In the genomic region with DNA sequence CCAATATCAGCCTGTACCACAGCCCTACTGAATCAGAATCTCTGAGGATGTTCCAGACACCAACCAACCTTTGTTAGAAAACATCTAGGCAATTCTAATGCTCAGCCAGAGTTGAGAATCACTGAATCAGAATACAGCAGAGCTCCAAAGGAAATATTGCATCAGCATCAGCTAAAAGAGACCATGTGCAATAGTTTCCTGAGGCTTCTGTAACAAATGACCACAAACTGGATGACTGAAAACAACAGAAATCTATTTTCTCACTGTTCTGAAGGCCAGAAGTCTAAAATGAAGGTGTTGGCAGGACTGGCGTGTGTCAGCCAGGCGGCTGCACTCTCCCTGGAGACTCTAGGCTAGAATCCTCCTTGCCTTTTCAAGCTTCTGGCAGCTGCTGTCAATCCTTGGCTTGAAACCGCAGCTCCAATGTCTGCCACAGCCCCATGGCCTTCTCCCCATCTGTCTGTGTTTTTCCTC, we compare ENCODE assay signal across 12 cellular contexts. TPM values are rescaled to one million over a fixed set of nuclear protein-coding genes. Genes with fewer than 3 reads are reported as not detected.
A peak's percentile ranks its signal among the peaks of the same experiment; 100 is the strongest.
DNase-seq lines count a peak whose midpoint lies in the region; ATAC-seq and TF ChIP-seq lines count a peak whose summit lies in the region.
"Had no signal": no experiment of that assay in that cellular context is flagged by ENCODE, and none has a peak within 500 bp of the region (broad histone marks: within the 10 kb centered on the region; RNA-seq: fewer than 3 reads in every experiment).

No MANE protein-coding gene starts in this region.

- H4K20me1 ChIP-seq in DND-41 (ENCODE audit: insufficient read depth, low read length) = no peaks in the 10 kb centered on the region

- H3K4me1 Mint-ChIP-seq in CD8-positive, alpha-beta T cell (ENCODE audit: low read depth) = no peaks in the 10 kb centered on the region
- H3K4me1 Mint-ChIP-seq: activated CD4-positive, alpha-beta T cell treated with anti-CD3 and anti-CD28 coated beads, Interleukin-2, amount 10 ng/mL, durations not matched to agents 24 days and 14 days had no signal

- H2BK5ac ChIP-seq in mesenchymal stem cell (ENCODE audit: low read depth, low read length, poor library complexity, severe bottlenecking) = no peak overlapping the region

- no peaks in the 10 kb centered on the region for H3K79me1 ChIP-seq in mesenchymal stem cell (replicated peaks; ENCODE audit: low read length, poor library complexity, severe bottlenecking)

- no peak overlapping the region for H2AK5ac ChIP-seq in mesenchymal stem cell (ENCODE audit: low read length, severe bottlenecking)

- no peak for TF ChIP-seq POLR2A in body of pancreas (IDR thresholded peaks at IDR 0.05)

- H3K4me2 ChIP-seq in DND-41 (ENCODE audit: insufficient read depth, low read length) (no peak overlapping the region), mesenchymal stem cell (ENCODE audit: low read length, poor library complexity, severe bottlenecking) (no peak overlapping the region)

- intact Hi-C loops in CD8-positive, alpha-beta T cell (cut with DNase I, micrococcal nuclease) = no loop called here
- intact Hi-C loops in body of pancreas (cut with DNase I) = no loop called here

- no peak overlapping the region for H4K91ac ChIP-seq in mesenchymal stem cell (ENCODE audit: low read length)

- H3K36me3 ChIP-seq in DND-41 (ENCODE audit: insufficient read depth, low read length) (no peaks in the 10 kb centered on the region), mesenchymal stem cell (ENCODE audit: control insufficient read depth in 1 of 2, insufficient read depth in 2 of 2, low read depth in 1 of 2, low read length in 2 of 2) (no peaks in the 10 kb centered on the region), body of pancreas (replicated peaks in 1 of 2; ENCODE audit: insufficient read depth in 1 of 2, low read depth in 2 of 2) (no peaks in the 10 kb centered on the region)
- no peaks in the 10 kb centered on the region for H3K36me3 ChIP-seq in CD8-positive, alpha-beta T cell (ENCODE audit: insufficient read depth, low read length)
- H3K36me3 ChIP-seq: cardiac muscle cell had no signal

- H3K4me3 Mint-ChIP-seq in CD8-positive, alpha-beta T cell = no peak overlapping the region
- H3K4me3 Mint-ChIP-seq: activated CD4-positive, alpha-beta T cell treated with anti-CD3 and anti-CD28 coated beads, Interleukin-2, amount 10 ng/mL, durations not matched to agents 24 days and 14 days had no signal

- no peak overlapping the region for H3K27ac Mint-ChIP-seq in CD8-positive, alpha-beta T cell
- H3K27ac Mint-ChIP-seq: activated CD4-positive, alpha-beta T cell treated with anti-CD3 and anti-CD28 coated beads, Interleukin-2, amount 10 ng/mL, durations not matched to agents 24 days and 14 days had no signal

- POLR2A ChIA-PET in CD8-positive, alpha-beta T cell (lab: Charles Lee) = interaction anchor here (0.6 kb wide), 1 partner anchor 783 kb away, joined by 3 read pairs; no protein-coding TSS in a partner anchor

- TF ChIP-seq CTCF in DND-41 (IDR thresholded peaks at IDR 0.05; ENCODE audit: borderline replicate concordance, extremely low read depth, low read length, poor library complexity, severe bottlenecking) (no peak), body of pancreas (IDR thresholded peaks at IDR 0.05) (no peak)
- TF ChIP-seq CTCF in CD8-positive, alpha-beta T cell (IDR thresholded peaks at IDR 0.05) = no peak

- H3K9me3 ChIP-seq in DND-41 (ENCODE audit: insufficient read depth, low read length, severe bottlenecking) = no peaks in the 10 kb centered on the region
- H3K9me3 ChIP-seq in mesenchymal stem cell (ENCODE audit: control insufficient read depth, low read length) = no peaks in the 10 kb centered on the region
- no peaks in the 10 kb centered on the region for H3K9me3 ChIP-seq in CD8-positive, alpha-beta T cell (ENCODE audit: low read length)
- no peaks in the 10 kb centered on the region for H3K9me3 ChIP-seq in body of pancreas

- H2BK15ac ChIP-seq in mesenchymal stem cell (ENCODE audit: low read depth, poor library complexity, severe bottlenecking) = no peak overlapping the region

- H3K79me2 ChIP-seq in DND-41 (ENCODE audit: insufficient read depth, low read length) = no peaks in the 10 kb centered on the region

- H3K36me3 Mint-ChIP-seq in CD8-positive, alpha-beta T cell = no peaks in the 10 kb centered on the region

- no peak overlapping the region for H4K8ac ChIP-seq in mesenchymal stem cell (ENCODE audit: low read length)

- 94% methylated on average over 3 of the region's 3 CpGs for WGBS in mesenchymal stem cell
- WGBS in body of pancreas, 2 donors = 62 to 78% methylated on average over 3 of the region's 3 CpGs

- H3K14ac ChIP-seq in mesenchymal stem cell (ENCODE audit: low read length in 2 of 2) = no peak overlapping the region

- H3K4ac ChIP-seq in mesenchymal stem cell (ENCODE audit: low read depth in 1 of 2, low read length in 2 of 2) = no peak overlapping the region

- H3K23ac ChIP-seq in mesenchymal stem cell (ENCODE audit: low read length in 2 of 2) = no peak overlapping the region

- peak; percentile 83 for ATAC-seq in DND-41 (ENCODE audit: insufficient read depth, low read depth)
- no peak for ATAC-seq in CD8-positive, alpha-beta T cell
- ATAC-seq in GM18870 (IDR thresholded peaks at IDR 0.05; ENCODE audit: unreplicated experiment) = no peak
- no peak for ATAC-seq in body of pancreas
- no peak for ATAC-seq in GM19324 (IDR thresholded peaks at IDR 0.05; ENCODE audit: low FRiP score, unreplicated experiment)

- H3K9me3 Mint-ChIP-seq in CD8-positive, alpha-beta T cell = no peaks in the 10 kb centered on the region
- H3K9me3 Mint-ChIP-seq: activated CD4-positive, alpha-beta T cell treated with anti-CD3 and anti-CD28 coated beads, Interleukin-2, amount 10 ng/mL, durations not matched to agents 24 days and 14 days had no signal

- H3K27me3 Mint-ChIP-seq in CD8-positive, alpha-beta T cell (ENCODE audit: low read depth) = peaks cover 4% of the 10 kb centered on the region

- peak overlapping the region; percentile 71 for H2AFZ ChIP-seq in DND-41 (ENCODE audit: low read depth, low read length)
- no peak overlapping the region for H2AFZ ChIP-seq in mesenchymal stem cell (ENCODE audit: low read depth, low read length)

- no peak overlapping the region for H2BK120ac ChIP-seq in mesenchymal stem cell (ENCODE audit: low read depth, low read length)

- CTCF ChIA-PET in CD8-positive, alpha-beta T cell (lab: Charles Lee) = interaction anchor here (1.2 kb wide), 1 partner anchor 14 kb away, joined by 3 read pairs; no protein-coding TSS in a partner anchor

- H2BK12ac ChIP-seq in mesenchymal stem cell (ENCODE audit: low read length in 2 of 2) = no peak overlapping the region

- H3K9ac ChIP-seq in DND-41 (ENCODE audit: low read depth, low read length) (0 out of 2 replicates have a peak overlapping the region, but pooled peaks have one; percentile 14), mesenchymal stem cell (ENCODE audit: low read length) (peak overlapping the region; percentile 57)

- H3K4me1 ChIP-seq in DND-41 (ENCODE audit: insufficient read depth, low read length) (peaks cover 15% of the 10 kb centered on the region), mesenchymal stem cell (ENCODE audit: control insufficient read depth, insufficient read depth, low read depth, low read length) (peaks cover 4% of the 10 kb centered on the region), body of pancreas (no peaks in the 10 kb centered on the region)
- no peaks in the 10 kb centered on the region for H3K4me1 ChIP-seq in CD8-positive, alpha-beta T cell (ENCODE audit: insufficient read depth, low read length)

- H3K4me3 ChIP-seq in DND-41 (ENCODE audit: low read depth in 1 of 2, low read length in 2 of 2) = no peak overlapping the region
- H3K4me3 ChIP-seq in mesenchymal stem cell (ENCODE audit: insufficient read depth in 1 of 2, low read depth in 1 of 2, low read length in 2 of 2) = no peak overlapping the region
- H3K4me3 ChIP-seq in CD8-positive, alpha-beta T cell (ENCODE audit: low read depth, low read length) = no peak overlapping the region
- H3K4me3 ChIP-seq in body of pancreas = no peak overlapping the region
- H3K4me3 ChIP-seq: cardiac muscle cell had no signal

- H3K27ac ChIP-seq in DND-41 (ENCODE audit: low read length) = peak overlapping the region; percentile 53; the same call in 1 of the 2 replicates
- H3K27ac ChIP-seq in mesenchymal stem cell (ENCODE audit: low read length, poor library complexity, severe bottlenecking) = no peak overlapping the region
- H3K27ac ChIP-seq in CD8-positive, alpha-beta T cell (ENCODE audit: low read depth, low read length) = no peak overlapping the region
- no peak overlapping the region for H3K27ac ChIP-seq in body of pancreas
- H3K27ac ChIP-seq: cardiac muscle cell had no signal

- DNase-seq in DND-41 (peak; percentile 42), NCI-H1092 treated with DMSO at 0.1 percent for 48 hours (lab: John Stamatoyannopoulos, UW) (peak; percentile 27), astrocyte of the hippocampus (ENCODE audit: low read depth, low spot score) (peak; percentile 66), mesenchymal stem cell (peak; percentile 50), body of pancreas (no peak)
- no peak for DNase-seq in CD8-positive, alpha-beta T cell
- DNase-seq: activated CD4-positive, alpha-beta T cell treated with anti-CD3 and anti-CD28 coated beads, Interleukin-2, amount 10 ng/mL, durations not matched to agents 24 days and 14 days had no signal

- H3K27me3 ChIP-seq in DND-41 (ENCODE audit: insufficient read depth, low read length, poor library complexity) = no peaks in the 10 kb centered on the region
- peaks cover 0 to 5% of the 10 kb centered on the region in 2 experiments for H3K27me3 ChIP-seq in mesenchymal stem cell (ENCODE audit: control insufficient read depth in 1 of 2, insufficient read depth in 1 of 2, low read length in 2 of 2)
- H3K27me3 ChIP-seq in CD8-positive, alpha-beta T cell (ENCODE audit: insufficient read depth, low read length) = no peaks in the 10 kb centered on the region
- H3K27me3 ChIP-seq in body of pancreas = no peaks in the 10 kb centered on the region
- H3K27me3 ChIP-seq: cardiac muscle cell had no signal

- H3K18ac ChIP-seq in mesenchymal stem cell (ENCODE audit: low read depth in 1 of 2, low read length in 2 of 2) = no peak overlapping the region

RNA-seq across cellular contexts. Expression of a gene that starts 1.2 kb away (rescaled TPM):
- not detected for polyA plus RNA-seq in mesenchymal stem cell (2013, experiment 1 of 2)
- polyA plus RNA-seq in mesenchymal stem cell (2013, experiment 2 of 2) = not detected
- under 1 TPM; 0.28 to 0.41 TPM for total RNA-seq in CD8-positive, alpha-beta T cell
- under 1 TPM; 0.33 to 0.78 TPM for total RNA-seq in body of pancreas
- total RNA-seq: activated CD4-positive, alpha-beta T cell treated with anti-CD3 and anti-CD28 coated beads, Interleukin-2, amount 10 ng/mL, durations not matched to agents 24 days and 14 days; M059J; RPMI7951 had no signal
- polyA plus RNA-seq: cardiac muscle cell had no signal

Comparison
In these comparisons a context has a peak if more than half of its experiments do, and no peak if none do; other contexts are left out.
1. DNase-seq: peak in DND-41 (single experiment), NCI-H1092 treated with DMSO at 0.1 percent for 48 hours (single experiment), astrocyte of the hippocampus (single experiment) and mesenchymal stem cell (single experiment); none in CD8-positive, alpha-beta T cell (0 of 7) and body of pancreas (0 of 4).